Comparison of ENCODE assay signal across 18 cellular contexts in the genomic region with DNA sequence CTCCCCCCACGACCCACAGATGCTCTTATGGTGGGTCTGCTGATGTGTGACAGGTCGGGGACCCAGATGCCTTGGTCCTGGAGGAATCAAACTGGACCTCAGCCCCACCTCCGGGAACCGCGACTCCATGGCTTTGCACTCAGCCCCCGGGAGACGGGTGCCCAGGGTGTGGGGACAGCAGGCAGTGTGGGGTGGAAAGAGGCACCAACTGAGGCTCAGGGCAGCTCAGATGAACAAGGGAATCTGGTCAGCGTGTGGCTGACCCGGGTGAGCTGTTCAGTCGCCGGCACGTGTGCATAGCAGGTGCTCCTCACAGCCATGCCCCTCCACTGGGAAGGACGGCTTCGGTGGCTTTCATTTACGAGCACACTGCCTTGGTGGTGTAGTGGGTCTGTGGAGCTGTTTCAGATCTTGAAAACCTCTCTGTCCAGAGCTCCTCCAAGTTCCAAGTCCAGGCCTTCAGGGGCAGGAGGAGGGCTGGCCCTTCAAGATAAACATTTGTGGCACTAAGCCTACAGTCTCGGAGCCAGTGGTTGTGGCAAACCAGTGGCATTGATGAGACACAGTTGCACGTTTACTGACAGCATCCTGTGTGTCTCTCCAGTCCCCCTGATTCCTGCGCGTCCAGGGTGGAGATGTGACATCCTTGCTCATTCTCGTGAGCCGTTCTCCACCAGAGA.
A peak's percentile ranks its signal among the peaks of the same experiment; 100 is the strongest.
DNase-seq lines count a peak whose midpoint lies in the region; ATAC-seq and TF ChIP-seq lines count a peak whose summit lies in the region.
"Had no signal": no experiment of that assay in that cellular context is flagged by ENCODE, and none has a peak within 500 bp of the region (broad histone marks: within the 10 kb centered on the region; RNA-seq: fewer than 3 reads in every experiment).

No MANE protein-coding gene starts in this region.

- no peak for ATAC-seq in GM19324 (IDR thresholded peaks at IDR 0.05; ENCODE audit: low FRiP score, unreplicated experiment)
- ATAC-seq: CD8-positive, alpha-beta T cell; HepG2; Panc1 had no signal

- H3K27ac ChIP-seq in endodermal cell (ENCODE audit: low read depth, low read length) = no peak overlapping the region
- H3K27ac ChIP-seq in vagina = no peak overlapping the region
- H3K27ac ChIP-seq: BLaER1 had no signal

- TF ChIP-seq POLR2A in vagina (IDR thresholded peaks at IDR 0.05) = no peak

- no peaks in the 10 kb centered on the region for H3K27me3 Mint-ChIP-seq in activated T-cell treated with anti-CD3 and anti-CD28 coated beads, Interleukin-2, amount 50 U/mL, for 24 hours
- H3K27me3 Mint-ChIP-seq in endodermal cell (ENCODE audit: insufficient read depth) (no peaks in the 10 kb centered on the region), osteocyte (ENCODE audit: unreplicated experiment) (peaks cover 3% of the 10 kb centered on the region), endothelial cell (ENCODE audit: unreplicated experiment) (peaks cover 6% of the 10 kb centered on the region)

- H3K27me3 ChIP-seq in endodermal cell (ENCODE audit: control insufficient read depth, insufficient read depth, low read length, poor library complexity, severe bottlenecking) (no peaks in the 10 kb centered on the region), vagina (no peaks in the 10 kb centered on the region)
- H3K27me3 ChIP-seq: BLaER1 had no signal

- WGBS in endodermal cell (ENCODE audit: insufficient coverage in 1 of 2, insufficient read length in 1 of 2), 2 experiments = 93 to 94% methylated on average over 16 to 21 of the region's 21 CpGs

- H3K9me3 ChIP-seq in endodermal cell (ENCODE audit: control insufficient read depth, low read length) (no peaks in the 10 kb centered on the region), vagina (no peaks in the 10 kb centered on the region)
- H3K9me3 ChIP-seq: BLaER1 had no signal

- no peaks in the 10 kb centered on the region for H3K4me1 Mint-ChIP-seq in activated T-cell treated with anti-CD3 and anti-CD28 coated beads, Interleukin-2, amount 50 U/mL, for 24 hours (ENCODE audit: low read depth)
- H3K4me1 Mint-ChIP-seq in endodermal cell (peaks cover 19% of the 10 kb centered on the region), osteocyte (ENCODE audit: unreplicated experiment) (no peaks in the 10 kb centered on the region), endothelial cell (ENCODE audit: unreplicated experiment) (peaks cover 11% of the 10 kb centered on the region)

- no peak overlapping the region for H3K27ac Mint-ChIP-seq in activated T-cell treated with anti-CD3 and anti-CD28 coated beads, Interleukin-2, amount 50 U/mL, for 24 hours
- H3K27ac Mint-ChIP-seq in endodermal cell (no peak overlapping the region), osteocyte (ENCODE audit: unreplicated experiment) (no peak overlapping the region), endothelial cell (ENCODE audit: unreplicated experiment) (no peak overlapping the region)
- H3K27ac Mint-ChIP-seq: CD8-positive, alpha-beta T cell had no signal

- H3K4me3 ChIP-seq in endodermal cell (ENCODE audit: low read length) (no peak overlapping the region), vagina (no peak overlapping the region)
- H3K4me3 ChIP-seq: BLaER1 had no signal

- intact Hi-C loops in vagina (cut with DNase I) = no loop called here

- DNase-seq in activated T-cell treated with anti-CD3 and anti-CD28 coated beads, Interleukin-2, amount 50 U/mL, for 24 hours = peak; percentile 5
- DNase-seq in activated T-cell treated with anti-CD3 and anti-CD28 coated beads for 4 hours (no peak), endodermal cell (peak; percentile 41), osteocyte (ENCODE audit: extremely low spot score, unreplicated experiment) (peak; percentile 76), vagina (ENCODE audit: extremely low spot score in 2 of 2) (peak; percentile 56 to 70), endothelial cell (ENCODE audit: low spot score) (no peak), EL (no peak)
- DNase-seq: HCEC 1CT, KG1, NCI-H146, NCI-H2081 treated with DMSO at 0.1 percent for 48 hours, NCI-H2227 treated with DMSO at 0.1 percent for 48 hours, NCI-H524 treated with DMSO at 0.1 percent for 48 hours had no signal

- no peak overlapping the region for H3K9ac ChIP-seq in endodermal cell (ENCODE audit: extremely low read depth, low read length, poor library complexity, severe bottlenecking)
- H3K9ac ChIP-seq: BLaER1 had no signal

- H3K4me3 Mint-ChIP-seq in activated T-cell treated with anti-CD3 and anti-CD28 coated beads, Interleukin-2, amount 50 U/mL, for 24 hours = no peak overlapping the region
- H3K4me3 Mint-ChIP-seq in endodermal cell (no peak overlapping the region), osteocyte (ENCODE audit: unreplicated experiment) (no peak overlapping the region), endothelial cell (ENCODE audit: unreplicated experiment) (no peak overlapping the region)
- H3K4me3 Mint-ChIP-seq: CD8-positive, alpha-beta T cell had no signal

- H3K36me3 ChIP-seq in endodermal cell (ENCODE audit: control insufficient read depth, insufficient read depth, low read length) = no peaks in the 10 kb centered on the region
- no peaks in the 10 kb centered on the region for H3K36me3 ChIP-seq in vagina
- H3K36me3 ChIP-seq: BLaER1 had no signal

- no peaks in the 10 kb centered on the region for H3K36me3 Mint-ChIP-seq in activated T-cell treated with anti-CD3 and anti-CD28 coated beads, Interleukin-2, amount 50 U/mL, for 24 hours (ENCODE audit: low read depth)
- H3K36me3 Mint-ChIP-seq in endodermal cell (ENCODE audit: low read depth) = no peaks in the 10 kb centered on the region
- no peaks in the 10 kb centered on the region for H3K36me3 Mint-ChIP-seq in osteocyte (ENCODE audit: unreplicated experiment)
- peaks cover 4% of the 10 kb centered on the region for H3K36me3 Mint-ChIP-seq in endothelial cell (ENCODE audit: low read depth, unreplicated experiment)
- H3K36me3 Mint-ChIP-seq: CD8-positive, alpha-beta T cell had no signal

- H3K4me1 ChIP-seq in endodermal cell (ENCODE audit: control insufficient read depth, insufficient read depth, low read length) (peaks cover 8% of the 10 kb centered on the region), vagina (peaks cover 18% of the 10 kb centered on the region)

- TF ChIP-seq CTCF in endodermal cell (conservative IDR thresholded peaks at IDR 0.05) = no peak
- TF ChIP-seq CTCF in osteocyte (IDR thresholded peaks at IDR 0.05) = no peak
- no peak for TF ChIP-seq CTCF in vagina (IDR thresholded peaks at IDR 0.05)
- TF ChIP-seq CTCF in endothelial cell (IDR thresholded peaks at IDR 0.05; ENCODE audit: unreplicated experiment) = no peak

- H3K9me3 Mint-ChIP-seq in activated T-cell treated with anti-CD3 and anti-CD28 coated beads, Interleukin-2, amount 50 U/mL, for 24 hours = peaks cover 7% of the 10 kb centered on the region
- no peaks in the 10 kb centered on the region for H3K9me3 Mint-ChIP-seq in endodermal cell
- no peaks in the 10 kb centered on the region for H3K9me3 Mint-ChIP-seq in osteocyte (ENCODE audit: unreplicated experiment)
- no peaks in the 10 kb centered on the region for H3K9me3 Mint-ChIP-seq in endothelial cell (ENCODE audit: unreplicated experiment)
- H3K9me3 Mint-ChIP-seq: CD8-positive, alpha-beta T cell had no signal

Comparison
In these comparisons a context has a peak if more than half of its experiments do, and no peak if none do; other contexts are left out.
1. DNase-seq: peak in activated T-cell treated with anti-CD3 and anti-CD28 coated beads, Interleukin-2, amount 50 U/mL, for 24 hours (single experiment), endodermal cell (single experiment), osteocyte (single experiment) and vagina (2 of 2); none in activated T-cell treated with anti-CD3 and anti-CD28 coated beads for 4 hours (single experiment), endothelial cell (single experiment) and EL (single experiment).